7 cellular contexts compared by ENCODE assay signal in genomic region chr6:16316741-16317251, GRCh38.
A peak's percentile ranks its signal among the peaks of the same experiment; 100 is the strongest.
DNase-seq lines count a peak whose midpoint lies in the region; ATAC-seq, FAIRE-seq and TF ChIP-seq lines count a peak whose summit lies in the region.

No MANE protein-coding gene starts in this region.

- H3K27me3 ChIP-seq in dorsolateral prefrontal cortex (no peaks in the 10 kb centered on the region), neutrophil (no peaks in the 10 kb centered on the region)

- peak overlapping the region; percentile 41 for H3K4me3 Mint-ChIP-seq in HFFc6

- H3K27me3 Mint-ChIP-seq in HFFc6 (ENCODE audit: insufficient read depth): peaks cover 4% of the 10 kb centered on the region

- peaks cover 15% of the 10 kb centered on the region for H3K36me3 ChIP-seq in neutrophil

- H3K9me3 ChIP-seq in neutrophil: no peaks in the 10 kb centered on the region

- TF ChIP-seq CTCF in D721Med (IDR thresholded peaks at IDR 0.05; ENCODE audit: insufficient read depth, missing control alignments) (peak; percentile 55), HFFc6 (IDR thresholded peaks at IDR 0.05) (peak; percentile 95), RWPE1 (conservative IDR thresholded peaks at IDR 0.05; ENCODE audit: low read depth) (peak; percentile 63), dorsolateral prefrontal cortex (IDR thresholded peaks at IDR 0.05 in 54 of 56, conservative IDR thresholded peaks at IDR 0.05 in 2 of 56; ENCODE audit: low read depth in 1 of 56, partially characterized antibody in 56 of 56) (peak; percentile 58 to 88 (median 77)), neutrophil (IDR thresholded peaks at IDR 0.05) (peak; percentile 39)

- peaks cover 52% of the 10 kb centered on the region for H3K4me1 Mint-ChIP-seq in HFFc6 (ENCODE audit: low read depth)

- H3K27ac Mint-ChIP-seq in HFFc6: peak overlapping the region; percentile 69

- POLR2A ChIA-PET in RWPE1 (lab: Yijun Ruan, JAX; ENCODE audit: low non-redundant PET): no interaction called here

- intact Hi-C loops in dorsolateral prefrontal cortex (cut with DNase I): no loop called here

- H3K27ac ChIP-seq in RWPE1 (no peak overlapping the region), dorsolateral prefrontal cortex (peak overlapping the region in 33 of 59 donors; percentile 2 to 98 (median 51)), neutrophil (no peak overlapping the region)

- ATAC-seq in HG02981 (IDR thresholded peaks at IDR 0.05; ENCODE audit: unreplicated experiment): no peak

- H3K9me3 Mint-ChIP-seq in HFFc6: no peaks in the 10 kb centered on the region

- no peak for DNase-seq in D721Med (ENCODE audit: insufficient read length, low spot score)
- peak; percentile 64 for DNase-seq in HFFc6
- DNase-seq in RWPE1 (ENCODE audit: low spot score): peak; percentile 44
- DNase-seq in dorsolateral prefrontal cortex: no peak
- no peak for DNase-seq in NCI-H1092 treated with DMSO at 0.1 percent for 48 hours (lab: John Stamatoyannopoulos, UW)

- H3K4me3 ChIP-seq in dorsolateral prefrontal cortex (no peak overlapping the region), neutrophil (ENCODE audit: low read depth in 1 of 2, low read length in 1 of 2) (no peak overlapping the region)

- CTCF ChIA-PET in RWPE1 (lab: Yijun Ruan, JAX): interaction anchor here (0.6 to 1.1 kb wide), 7 partner anchors 8 to 650 kb away, joined by 3 to 7 read pairs (median 4); no protein-coding TSS in a partner anchor

- no peaks in the 10 kb centered on the region for H3K36me3 Mint-ChIP-seq in HFFc6 (ENCODE audit: low read depth)

- no peak for FAIRE-seq in D721Med (lab: Jason Lieb, UNC)

- peaks cover 6 to 11% of the 10 kb centered on the region in 2 experiments for H3K4me1 ChIP-seq in neutrophil (ENCODE audit: control insufficient read depth in 1 of 2, insufficient read depth in 1 of 2, low read depth in 1 of 2, low read length in 1 of 2)

Comparison
In these comparisons a context has a peak if more than half of its experiments do, and no peak if none do; other contexts are left out.
1. DNase-seq: peak in HFFc6 (single experiment) and RWPE1 (single experiment); none in D721Med (single experiment), dorsolateral prefrontal cortex (0 of 10) and NCI-H1092 treated with DMSO at 0.1 percent for 48 hours (single experiment).
2. CTCF ChIP-seq: peak in every context shown above with its lines; median percentile 95 in HFFc6; 77 in dorsolateral prefrontal cortex; 63 in RWPE1; 55 in D721Med; 39 in neutrophil.
3. H3K27ac ChIP-seq: peak in dorsolateral prefrontal cortex (33 of 59); none in RWPE1 (single experiment) and neutrophil (single experiment).